Comparison of ENCODE assay signal across 8 cellular contexts in genomic region chr2:178522950-178523595, GRCh38. TPM values are rescaled to one million over a fixed set of nuclear protein-coding genes. Genes with fewer than 3 reads are reported as not detected.
A peak's percentile ranks its signal among the peaks of the same experiment; 100 is the strongest.
DNase-seq lines count a peak whose midpoint lies in the region; ATAC-seq and TF ChIP-seq lines count a peak whose summit lies in the region.

No MANE protein-coding gene starts in this region.

- H3K4me1 ChIP-seq in testis: peaks cover 9% of the 10 kb centered on the region

- H3K4me3 Mint-ChIP-seq in IgD-negative memory B cell: peak overlapping the region; percentile 87 to 98 (median 94)

- peak overlapping the region; percentile 66 to 69 for H3K27ac ChIP-seq in testis

- intact Hi-C loops in testis (cut with DNase I; ENCODE audit: low total_unique reads): no loop called here

- peaks cover 7% of the 10 kb centered on the region for H3K36me3 Mint-ChIP-seq in IgD-negative memory B cell

- H3K27ac Mint-ChIP-seq in IgD-negative memory B cell: peak overlapping the region; percentile 16 to 95 (median 89)

- ATAC-seq in GM21423 (IDR thresholded peaks at IDR 0.05; ENCODE audit: unreplicated experiment): peak; percentile 93

- H3K27me3 ChIP-seq in testis: no peaks in the 10 kb centered on the region

- no peaks in the 10 kb centered on the region for H3K9me3 ChIP-seq in testis

- no peak for TF ChIP-seq POLR2A in testis (IDR thresholded peaks at IDR 0.05)

- H3K36me3 ChIP-seq in testis (ENCODE audit: low read depth, missing control alignments): no peaks in the 10 kb centered on the region

- H3K9me3 Mint-ChIP-seq in IgD-negative memory B cell: peaks cover 0 to 4% (median 0%) of the 10 kb centered on the region in 3 donors

- 5 to 20% methylated on average over 22 to 25 of the region's 25 CpGs for WGBS in testis, 2 donors

- peak overlapping the region; percentile 60 to 74 for H3K4me3 ChIP-seq in testis

- peaks cover 10 to 17% (median 13%) of the 10 kb centered on the region in 3 donors for H3K4me1 Mint-ChIP-seq in IgD-negative memory B cell

- no peaks in the 10 kb centered on the region for H3K27me3 Mint-ChIP-seq in IgD-negative memory B cell

- TF ChIP-seq CTCF in testis (IDR thresholded peaks at IDR 0.05): peak; percentile 49 to 75 (median 68)

- DNase-seq in DMS153 (lab: John Stamatoyannopoulos, UW): peak; percentile 39
- DNase-seq in SIG-M5 treated with dmso at 0.1 percent for 504 hours (lab: John Stamatoyannopoulos, UW; ENCODE audit: unreplicated experiment): peak; percentile 96
- peak; percentile 83 for DNase-seq in activated naive CD4-positive, alpha-beta T cell treated with anti-CD3 and anti-CD28 coated beads, Interleukin-2, amount 50 U/mL, for 16 hours
- DNase-seq in glomerular visceral epithelial cell (ENCODE audit: extremely low spot score): peak; percentile 80
- peak; percentile 70 for DNase-seq in occipital lobe (lab: John Stamatoyannopoulos, UW)
- DNase-seq in testis: peak; percentile 93

RNA-seq across cellular contexts. Expression of gene PLEKHA3, which starts 42.8 kb away (rescaled TPM):
- polyA plus RNA-seq in IgD-negative memory B cell: 36.5 TPM
- 16.1 TPM for total RNA-seq in occipital lobe
- 10 to 100 TPM; 17.8 to 22.8 TPM for total RNA-seq in testis
- 58.7 TPM for polyA plus RNA-seq in testis (ENCODE audit: insufficient read depth, low read depth, low replicate concordance)

RNA-seq across cellular contexts. Expression of gene FKBP7, which starts 44.7 kb away (rescaled TPM):
- 4.5 TPM for polyA plus RNA-seq in IgD-negative memory B cell
- 9.5 TPM for total RNA-seq in occipital lobe
- total RNA-seq in testis: 10 to 100 TPM; 10.1 to 25.6 TPM
- 27.4 TPM for polyA plus RNA-seq in testis (ENCODE audit: insufficient read depth, low read depth, low replicate concordance)

Comparison
In these comparisons a context has a peak if more than half of its experiments do, and no peak if none do; other contexts are left out.
1. Peak in every context shown above with its lines: DNase-seq, ATAC-seq, H3K4me3 ChIP-seq and H3K27ac ChIP-seq.
2. DNase-seq: peak in every context shown above with its lines; median percentile 96 in SIG-M5 treated with dmso at 0.1 percent for 504 hours; 93 in testis; 83 in activated naive CD4-positive, alpha-beta T cell treated with anti-CD3 and anti-CD28 coated beads, Interleukin-2, amount 50 U/mL, for 16 hours; 80 in glomerular visceral epithelial cell; 70 in occipital lobe; 39 in DMS153.